Comparison of ENCODE assay signal across 19 cellular contexts in genomic region chr12:99979471-99979870, GRCh38. TPM values are rescaled to one million over a fixed set of nuclear protein-coding genes. Genes with fewer than 3 reads are reported as not detected.
"Had no signal": no experiment of that assay in that cellular context is flagged by ENCODE, and none has a peak within 500 bp of the region (broad histone marks: within the 10 kb centered on the region; RNA-seq: fewer than 3 reads in every experiment).

No MANE protein-coding gene starts in this region.

- H3K4me3 Mint-ChIP-seq: T-cell had no signal

- H3K27ac Mint-ChIP-seq: T-cell had no signal

- DNase-seq: KBM-7, MV-4-11, NCI-H1048, NCI-H1105, NCI-H1417, NCI-H1436 treated with DMSO at 0.1 percent for 48 hours, NCI-H1694, NCI-H187 treated with DMSO at 0.1 percent for 48 hours, NCI-H2029 treated with DMSO at 0.1 percent for 48 hours, NCI-H2227 treated with DMSO at 0.1 percent for 48 hours, NCI-H524, NCI-H526 treated with DMSO at 0.1 percent for 48 hours, NCI-H748 treated with DMSO at 0.1 percent for 48 hours, PC-3, SHP77, SK-N-SH, SW 1271, T-cell had no signal

- H3K36me3 Mint-ChIP-seq: T-cell had no signal

RNA-seq across cellular contexts. Expression of gene ANKS1B, which starts 5.3 kb away (rescaled TPM):
- total RNA-seq: HT-29 had no signal
